In genomic region chr22:22721681-22722309, GRCh38 we compare ENCODE assay signal across 8 cellular contexts.
DNase-seq lines count a peak whose midpoint lies in the region; ATAC-seq and TF ChIP-seq lines count a peak whose summit lies in the region.

No MANE protein-coding gene starts in this region.

- ATAC-seq in HG03108 (IDR thresholded peaks at IDR 0.05; ENCODE audit: unreplicated experiment) (no peak), HG02840 (IDR thresholded peaks at IDR 0.05; ENCODE audit: low FRiP score, unreplicated experiment) (no peak), GM18868 (IDR thresholded peaks at IDR 0.05; ENCODE audit: unreplicated experiment) (no peak)

- DNase-seq in HCEC 1CT = peak; percentile 87
- DNase-seq in activated CD4-positive, alpha-beta memory T cell treated with anti-CD3 and anti-CD28 coated beads, Interleukin-2, amount 10 ng/mL, durations not matched to agents 7 days and 5 days = peak; percentile 50
- peak; percentile 21 for DNase-seq in fibroblast of the conjunctiva (ENCODE audit: low read depth)
- peak; percentile 25 for DNase-seq in stimulated activated CD8-positive, alpha-beta memory T cell treated with anti-CD3 and anti-CD28 coated beads, Interleukin-15, amount 100 ng/mL, for 1 hour (ENCODE audit: low read depth)
- no peak for DNase-seq in Calu3

- no peak overlapping the region for H3K4me3 Mint-ChIP-seq in activated CD4-positive, alpha-beta memory T cell treated with anti-CD3 and anti-CD28 coated beads, Interleukin-2, amount 10 ng/mL, durations not matched to agents 7 days and 5 days
- H3K4me3 Mint-ChIP-seq in Calu3 (ENCODE audit: low read depth, unreplicated experiment) = no peak overlapping the region

- no peaks in the 10 kb centered on the region for H3K9me3 Mint-ChIP-seq in activated CD4-positive, alpha-beta memory T cell treated with anti-CD3 and anti-CD28 coated beads, Interleukin-2, amount 10 ng/mL, durations not matched to agents 7 days and 5 days
- no peaks in the 10 kb centered on the region for H3K9me3 Mint-ChIP-seq in Calu3 (ENCODE audit: low read depth, unreplicated experiment)

- TF ChIP-seq CTCF in Calu3 (IDR thresholded peaks at IDR 0.05; ENCODE audit: unreplicated experiment) = no peak

- POLR2A ChIA-PET in activated CD4-positive, alpha-beta memory T cell treated with anti-CD3 and anti-CD28 coated beads, Interleukin-2, amount 10 ng/mL, durations not matched to agents 7 days and 5 days (lab: Charles Lee) = interaction anchor here (1.1 kb wide), 1 partner anchor 12 kb away, joined by 3 read pairs; no protein-coding TSS in a partner anchor

- H3K27ac Mint-ChIP-seq in activated CD4-positive, alpha-beta memory T cell treated with anti-CD3 and anti-CD28 coated beads, Interleukin-2, amount 10 ng/mL, durations not matched to agents 7 days and 5 days = no peak overlapping the region
- H3K27ac Mint-ChIP-seq in Calu3 (ENCODE audit: unreplicated experiment) = no peak overlapping the region

- CTCF ChIA-PET in activated CD4-positive, alpha-beta memory T cell treated with anti-CD3 and anti-CD28 coated beads, Interleukin-2, amount 10 ng/mL, durations not matched to agents 7 days and 5 days (lab: Charles Lee) = interaction anchor here (1.3 to 2.5 kb wide), 4 partner anchors 12 to 32 kb away, joined by 3 to 17 read pairs (median 8); no protein-coding TSS in a partner anchor
- CTCF ChIA-PET in Calu3 (lab: Charles Lee) = interaction anchor here (0.7 to 1.5 kb wide), 3 partner anchors 31 to 37 kb away, joined by 4 to 7 read pairs (median 6); no protein-coding TSS in a partner anchor

- no peaks in the 10 kb centered on the region for H3K36me3 Mint-ChIP-seq in activated CD4-positive, alpha-beta memory T cell treated with anti-CD3 and anti-CD28 coated beads, Interleukin-2, amount 10 ng/mL, durations not matched to agents 7 days and 5 days (ENCODE audit: low read depth)
- H3K36me3 Mint-ChIP-seq in Calu3 (ENCODE audit: insufficient read depth, unreplicated experiment) = no peaks in the 10 kb centered on the region

- peaks cover under 1% of the 10 kb centered on the region for H3K27me3 Mint-ChIP-seq in activated CD4-positive, alpha-beta memory T cell treated with anti-CD3 and anti-CD28 coated beads, Interleukin-2, amount 10 ng/mL, durations not matched to agents 7 days and 5 days
- no peaks in the 10 kb centered on the region for H3K27me3 Mint-ChIP-seq in Calu3 (ENCODE audit: unreplicated experiment)

- no TSS peak for BruUV-seq in Calu3 (replicated peaks; lab: Mats Ljungman, UMichigan)

- peaks cover 32% of the 10 kb centered on the region for H3K4me1 Mint-ChIP-seq in activated CD4-positive, alpha-beta memory T cell treated with anti-CD3 and anti-CD28 coated beads, Interleukin-2, amount 10 ng/mL, durations not matched to agents 7 days and 5 days
- peaks cover 27% of the 10 kb centered on the region for H3K4me1 Mint-ChIP-seq in Calu3 (ENCODE audit: low read depth, unreplicated experiment)

- intact Hi-C loops in Calu3 (cut with micrococcal nuclease; ENCODE audit: unreplicated experiment) = no loop called here
